Comparison of ENCODE assay signal across 19 cellular contexts in the genomic region with DNA sequence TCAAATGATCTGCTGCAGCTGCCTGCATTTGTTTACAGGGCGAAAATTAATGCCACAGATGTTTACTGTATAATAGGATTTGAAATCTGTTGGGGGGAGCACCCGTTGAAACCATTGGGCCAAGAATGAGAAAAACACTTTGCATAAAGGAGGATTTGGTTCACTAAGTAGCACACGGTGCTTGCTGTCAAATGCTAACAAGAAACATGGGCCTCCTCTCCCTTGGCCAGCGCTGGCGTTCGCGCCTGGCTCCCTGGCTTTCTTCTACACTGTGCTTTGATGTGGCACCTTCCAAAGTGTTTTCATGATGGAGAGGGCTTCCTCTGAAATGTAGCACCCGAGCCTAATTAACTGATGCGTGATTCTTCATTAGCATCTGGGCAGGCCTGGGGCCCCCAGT.
DNase-seq lines count a peak whose midpoint lies in the region; ATAC-seq and TF ChIP-seq lines count a peak whose summit lies in the region.
"Had no signal": no experiment of that assay in that cellular context is flagged by ENCODE, and none has a peak within 500 bp of the region (broad histone marks: within the 10 kb centered on the region; RNA-seq: fewer than 3 reads in every experiment).

No MANE protein-coding gene starts in this region.

- H3K4me1 Mint-ChIP-seq in glutamatergic neuron (ENCODE audit: low read depth, unreplicated experiment): peaks cover 10% of the 10 kb centered on the region
- no peaks in the 10 kb centered on the region for H3K4me1 Mint-ChIP-seq in T-helper 17 cell
- H3K4me1 Mint-ChIP-seq: B cell; CD4-positive, alpha-beta memory T cell had no signal

- no peak for ATAC-seq in T-helper 17 cell
- ATAC-seq: GM23338, HCT116 had no signal

- H3K9me3 Mint-ChIP-seq in glutamatergic neuron (ENCODE audit: unreplicated experiment): no peaks in the 10 kb centered on the region
- H3K9me3 Mint-ChIP-seq: GM23338, H9, HFFc6 had no signal

- H3K27ac Mint-ChIP-seq in glutamatergic neuron (ENCODE audit: unreplicated experiment) (peak overlapping the region; percentile 68), T-helper 17 cell (no peak overlapping the region)
- H3K27ac Mint-ChIP-seq: B cell; CD4-positive, alpha-beta memory T cell; GM23338; H9; HFFc6 had no signal

- H3K27me3 Mint-ChIP-seq in glutamatergic neuron (ENCODE audit: unreplicated experiment) (peaks cover 6% of the 10 kb centered on the region), T-helper 17 cell (peaks cover 27% of the 10 kb centered on the region)

- H3K36me3 Mint-ChIP-seq in glutamatergic neuron (ENCODE audit: unreplicated experiment): no peaks in the 10 kb centered on the region
- H3K36me3 Mint-ChIP-seq in T-helper 17 cell (ENCODE audit: low read depth): no peaks in the 10 kb centered on the region
- H3K36me3 Mint-ChIP-seq: CD4-positive, alpha-beta memory T cell had no signal

- DNase-seq in NCI-H1092 treated with DMSO at 0.1 percent for 48 hours (lab: John Stamatoyannopoulos, UW) (peak; percentile 77), NCI-H1092 (lab: John Stamatoyannopoulos, UW) (no peak), COLO668 (lab: John Stamatoyannopoulos, UW; ENCODE audit: unreplicated experiment) (peak; percentile 62), NCI-H82 (lab: John Stamatoyannopoulos, UW) (peak; percentile 96), glutamatergic neuron (no peak), SW 1271 (lab: John Stamatoyannopoulos, UW) (no peak), NCI-H2227 (lab: John Stamatoyannopoulos, UW; ENCODE audit: unreplicated experiment) (no peak), T-helper 17 cell (no peak)
- DNase-seq: C1 segment of cervical spinal cord; Caco-2; CD4-positive, alpha-beta memory T cell; DMS53; DMS79 treated with DMSO at 0.1 percent for 48 hours; GF-D8; H9; HFFc6 had no signal

- TF ChIP-seq CTCF in glutamatergic neuron (IDR thresholded peaks at IDR 0.05; ENCODE audit: partially characterized antibody, unreplicated experiment): no peak

- H3K4me3 Mint-ChIP-seq in glutamatergic neuron (ENCODE audit: unreplicated experiment) (no peak overlapping the region), T-helper 17 cell (no peak overlapping the region)
- H3K4me3 Mint-ChIP-seq: B cell; CD4-positive, alpha-beta memory T cell; GM23338; H9; HFFc6 had no signal

- H3K9me3 ChIP-seq in T-helper 17 cell (ENCODE audit: control insufficient read depth, low read length, poor library complexity, severe bottlenecking): no peaks in the 10 kb centered on the region
- H3K9me3 ChIP-seq: Caco-2 had no signal

Comparison
In these comparisons a context has a peak if more than half of its experiments do, and no peak if none do; other contexts are left out.
1. DNase-seq: peak in NCI-H1092 treated with DMSO at 0.1 percent for 48 hours (single experiment), COLO668 (single experiment) and NCI-H82 (single experiment); none in NCI-H1092 (single experiment), glutamatergic neuron (single experiment), SW 1271 (0 of 2), NCI-H2227 (single experiment) and T-helper 17 cell (0 of 3).